In genomic region chr18:79523221-79523737, GRCh38 we compare ENCODE assay signal across 8 cellular contexts.
DNase-seq lines count a peak whose midpoint lies in the region; ATAC-seq and TF ChIP-seq lines count a peak whose summit lies in the region.

No MANE protein-coding gene starts in this region.

- H3K9me3 Mint-ChIP-seq in T-cell: no peaks in the 10 kb centered on the region

- H3K9ac ChIP-seq in colonic mucosa (ENCODE audit: low read depth in 2 of 2, low read length in 2 of 2): peak overlapping the region in 1 of 2 donors; percentile 9

- in situ Hi-C loops in transverse colon (cut with MboI; ENCODE audit: low pct_ligation_motif_present in 1 of 4, low pct_unique_long_range_greater_than_20kb in 1 of 4, low sequenced_read_pairs in 3 of 4) (loop anchor here in 1 of 4 donors (25.0 kb wide), 1 partner anchor 136 kb away; the partner anchor contains the start of gene NFATC1), KBM-7 (cut with MboI; ENCODE audit: low pct_unique_long_range_greater_than_20kb, low sequenced_read_pairs) (loop anchor here (10.0 kb wide), 1 partner anchor 138 kb away; no protein-coding TSS in a partner anchor)

- no peaks in the 10 kb centered on the region for H3K27me3 ChIP-seq in colonic mucosa
- H3K27me3 ChIP-seq in transverse colon: no peaks in the 10 kb centered on the region

- TF ChIP-seq CTCF in GM12865 (IDR thresholded peaks at IDR 0.05; ENCODE audit: insufficient read depth, low read depth, low read length, missing control alignments): no peak
- no peak for TF ChIP-seq CTCF in colonic mucosa (IDR thresholded peaks at IDR 0.05)
- TF ChIP-seq CTCF in transverse colon (IDR thresholded peaks at IDR 0.05): no peak

- intact Hi-C loops in colonic mucosa (cut with DNase I): no loop called here
- intact Hi-C loops in transverse colon (cut with DNase I; ENCODE audit: low total_unique reads): no loop called here

- H3K9me3 ChIP-seq in colonic mucosa (no peaks in the 10 kb centered on the region), transverse colon (no peaks in the 10 kb centered on the region)

- H3K27ac Mint-ChIP-seq in T-cell: peak overlapping the region; percentile 94 to 95

- TF ChIP-seq EP300 in transverse colon (IDR thresholded peaks at IDR 0.05; ENCODE audit: low read depth): no peak

- WGBS in transverse colon (ENCODE audit: low coverage in 1 of 2), 2 donors: 66 to 87% methylated on average over 10 to 12 of the region's 12 CpGs

- H3K36me3 Mint-ChIP-seq in T-cell: peaks cover 8% of the 10 kb centered on the region

- peak overlapping the region; percentile 79 to 86 (median 80) for H3K4me3 Mint-ChIP-seq in T-cell

- POLR2A ChIA-PET in T-cell (lab: Charles Lee): interaction anchor here (0.6 to 1.7 kb wide), 8 partner anchors 15 to 147 kb away, joined by 3 to 9 read pairs (median 4); no protein-coding TSS in a partner anchor

- no peak overlapping the region for H3K4me3 ChIP-seq in GM12865 (ENCODE audit: low read depth, low read length)
- H3K4me3 ChIP-seq in colonic mucosa: no peak overlapping the region
- no peak overlapping the region for H3K4me3 ChIP-seq in transverse colon

- ATAC-seq in HG02623 (IDR thresholded peaks at IDR 0.05; ENCODE audit: unreplicated experiment) (peak; percentile 26), T-cell (replicated peaks in 1 of 4) (peak; percentile 50 to 77 (median 52))

- peaks cover 58 to 88% (median 72%) of the 10 kb centered on the region in 3 donors for H3K4me1 Mint-ChIP-seq in T-cell

- H3K27ac ChIP-seq in colonic mucosa (peak overlapping the region; percentile 44), transverse colon (peak overlapping the region; percentile 11 to 45 (median 34))

- H3K36me3 ChIP-seq in colonic mucosa (no peaks in the 10 kb centered on the region), transverse colon (no peaks in the 10 kb centered on the region)

- no peaks in the 10 kb centered on the region for H3K27me3 Mint-ChIP-seq in T-cell

- DNase-seq in GM12865 (ENCODE audit: low read depth) (peak; percentile 35), T-cell (peak in 33 of 34 experiments; percentile 41 to 88 (median 71)), colonic mucosa (no peak), transverse colon (no peak), AG20443 (ENCODE audit: low spot score) (no peak), DMS153 (lab: John Stamatoyannopoulos, UW) (no peak), KBM-7 (no peak)

- no peak for TF ChIP-seq POLR2A in transverse colon (IDR thresholded peaks at IDR 0.05)

- H3K4me1 ChIP-seq in colonic mucosa (no peaks in the 10 kb centered on the region), transverse colon (peaks cover 0 to 15% (median 3%) of the 10 kb centered on the region in 4 donors)

- CTCF ChIA-PET in T-cell (lab: Charles Lee): interaction anchor here in 1 of 2 donors (0.5 to 1.8 kb wide), 6 partner anchors 55 to 511 kb away, joined by 3 to 7 read pairs (median 4); partner anchors contain the start of gene RBFA

Comparison
In these comparisons a context has a peak if more than half of its experiments do, and no peak if none do; other contexts are left out.
1. DNase-seq: peak in GM12865 (single experiment) and T-cell (33 of 34); none in colonic mucosa (single experiment), transverse colon (single experiment), AG20443 (single experiment), DMS153 (single experiment) and KBM-7 (single experiment).